In the genomic region with DNA sequence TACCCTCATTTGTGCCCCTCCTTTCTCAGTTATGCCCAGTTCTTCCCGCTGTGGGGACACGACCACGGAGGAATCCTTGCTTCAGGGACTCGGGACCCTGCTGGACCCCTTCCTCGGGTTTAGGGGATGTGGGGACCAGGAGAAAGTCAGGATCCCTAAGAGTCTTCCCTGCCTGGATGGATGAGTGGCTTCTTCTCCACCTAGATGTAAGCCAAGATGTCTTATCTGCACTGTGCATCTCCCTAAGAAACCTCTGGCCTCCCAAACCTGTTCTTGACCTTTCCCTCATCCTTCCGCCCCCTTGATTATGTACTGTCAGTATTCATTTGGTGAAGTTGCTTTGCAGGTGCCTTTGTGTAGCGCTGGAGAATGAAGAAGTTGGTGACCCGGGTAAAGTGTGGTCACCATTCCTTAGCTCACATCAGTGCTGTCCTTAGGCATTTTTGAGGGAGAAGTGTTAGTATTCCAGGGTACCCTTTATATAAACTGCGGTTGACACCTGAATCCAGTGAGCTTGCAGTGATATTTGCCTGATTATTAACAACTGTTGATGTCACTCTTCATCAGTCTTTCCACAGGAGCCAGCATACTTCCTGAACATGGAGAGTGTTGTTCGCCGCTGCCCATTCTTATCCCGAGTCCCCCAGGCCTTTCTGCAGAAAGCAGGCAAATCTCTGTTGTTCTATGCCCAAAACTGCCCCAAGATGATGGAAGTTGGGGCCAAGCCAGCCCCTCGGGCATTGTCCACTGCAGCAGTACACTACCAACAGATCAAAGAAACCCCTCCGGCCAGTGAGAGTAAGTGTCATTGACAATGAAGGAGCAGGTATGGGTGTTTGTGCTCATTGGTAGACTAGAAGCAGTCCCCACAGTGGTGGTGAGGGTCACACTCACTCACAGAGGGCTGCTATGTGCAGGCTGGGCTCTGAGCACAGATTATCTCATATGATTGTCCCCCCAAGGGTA, we compare ENCODE assay signal across 6 cellular contexts. TPM values are rescaled to one million over a fixed set of nuclear protein-coding genes. Genes with fewer than 3 reads are reported as not detected.
DNase-seq lines count a peak whose midpoint lies in the region; ATAC-seq lines count a peak whose summit lies in the region.

No MANE protein-coding gene starts in this region.

- peak overlapping the region; percentile 92 for H3K9ac ChIP-seq in iPS-20b (ENCODE audit: low read depth, low read length)

- ATAC-seq in GM18867 (IDR thresholded peaks at IDR 0.05; ENCODE audit: unreplicated experiment) (no peak), HG02938 (IDR thresholded peaks at IDR 0.05; ENCODE audit: unreplicated experiment) (no peak)

- H3K27ac ChIP-seq in ACC112 (ENCODE audit: low read depth, low read length) (no peak overlapping the region), SJSA1 (peak overlapping the region; percentile 31; the same call in 1 of the 2 replicates), iPS-20b (ENCODE audit: low read length) (no peak overlapping the region)

- H3K27me3 ChIP-seq in ACC112 (ENCODE audit: insufficient read depth, low read length) (no peaks in the 10 kb centered on the region), SJSA1 (replicated peaks) (no peaks in the 10 kb centered on the region), iPS-20b (ENCODE audit: insufficient read depth, low read length) (no peaks in the 10 kb centered on the region)

- DNase-seq in SJSA1 (ENCODE audit: low read depth in 1 of 2, low spot score in 2 of 2) (no peak), retina (no peak)

- no peaks in the 10 kb centered on the region for H3K9me3 ChIP-seq in SJSA1 (replicated peaks)
- no peaks in the 10 kb centered on the region for H3K9me3 ChIP-seq in iPS-20b (ENCODE audit: insufficient read depth, low read depth, low read length)

- H2AFZ ChIP-seq in ACC112 (ENCODE audit: low read length, unreplicated experiment), result peak overlapping the region; percentile 19

- H3K4me1 ChIP-seq in ACC112 (ENCODE audit: control insufficient read depth, insufficient read depth, low read length, unreplicated experiment) (peaks cover 46% of the 10 kb centered on the region), SJSA1 (replicated peaks) (peaks cover 32% of the 10 kb centered on the region), iPS-20b (ENCODE audit: insufficient read depth, low read length) (peaks cover 8% of the 10 kb centered on the region; the same call in 1 of the 2 replicates)

- H3K36me3 ChIP-seq in ACC112 (ENCODE audit: insufficient read depth, low read length) (peaks cover 17% of the 10 kb centered on the region), SJSA1 (peaks cover 58% of the 10 kb centered on the region), iPS-20b (ENCODE audit: insufficient read depth, low read depth, low read length) (peaks cover 48% of the 10 kb centered on the region)

- peaks cover 15% of the 10 kb centered on the region for H3K79me2 ChIP-seq in ACC112 (ENCODE audit: control insufficient read depth, insufficient read depth, low read length, unreplicated experiment)

- H3K4me3 ChIP-seq in ACC112 (ENCODE audit: low read depth, low read length) (peak overlapping the region; percentile 89), SJSA1 (peak overlapping the region; percentile 86), iPS-20b (ENCODE audit: low read length) (peak overlapping the region; percentile 98)

RNA-seq across cellular contexts. Expression of a gene that starts 1.0 kb away (rescaled TPM):
- 26.6 and 44.8 TPM in 2 replicates for total RNA-seq in SJSA1 (2014; rRNA removed; shearing (Covaris generic))

RNA-seq across cellular contexts. Expression of a gene that starts 26.5 kb away (rescaled TPM):
- not detected in 2 replicates for total RNA-seq in SJSA1 (2014; rRNA removed; shearing (Covaris generic))

RNA-seq across cellular contexts. Expression of a gene that starts 40.0 kb away (rescaled TPM):
- 61.1 and 66.5 TPM in 2 replicates for total RNA-seq in SJSA1 (2014; rRNA removed; shearing (Covaris generic))

RNA-seq across cellular contexts. Expression of a gene that starts 44.7 kb away (rescaled TPM):
- total RNA-seq in SJSA1 (2014; rRNA removed; shearing (Covaris generic)), result 12.8 and 14.2 TPM in 2 replicates

RNA-seq across cellular contexts. Expression of a gene that starts 46.6 kb away (rescaled TPM):
- total RNA-seq in SJSA1 (2014; rRNA removed; shearing (Covaris generic)), result 5.5 and 7.7 TPM in 2 replicates
